In genomic region chr11:95147364-95147905, GRCh38 we compare ENCODE assay signal across 9 cellular contexts. TPM values are rescaled to one million over a fixed set of nuclear protein-coding genes. Genes with fewer than 3 reads are reported as not detected.
DNase-seq lines count a peak whose midpoint lies in the region; ATAC-seq, FAIRE-seq and TF ChIP-seq lines count a peak whose summit lies in the region.
"Had no signal": no experiment of that assay in that cellular context is flagged by ENCODE, and none has a peak within 500 bp of the region (broad histone marks: within the 10 kb centered on the region; RNA-seq: fewer than 3 reads in every experiment).

No MANE protein-coding gene starts in this region.

- peak; percentile 83 for DNase-seq in 8988T
- peak; percentile 59 for DNase-seq in HS-27A (ENCODE audit: low read depth)
- peak; percentile 99 for DNase-seq in amniotic epithelial cell (ENCODE audit: low read depth)
- peak; percentile 66 for DNase-seq in keratinocyte (ENCODE audit: low read depth, low spot score)
- no peak for DNase-seq in left colon
- no peak for DNase-seq in lower lobe of right lung
- DNase-seq in NCI-H748 (lab: John Stamatoyannopoulos, UW; ENCODE audit: unreplicated experiment), result no peak
- no peak for DNase-seq in CD4-positive, alpha-beta T cell
- DNase-seq: DMS153 had no signal

- H3K36me3 Mint-ChIP-seq in CD4-positive, alpha-beta T cell (ENCODE audit: low read depth), result no peaks in the 10 kb centered on the region

- H3K4me1 ChIP-seq in keratinocyte (ENCODE audit: control insufficient read depth, extremely low read depth, insufficient read depth, low read length), result peaks cover 51% of the 10 kb centered on the region
- H3K4me1 ChIP-seq in lower lobe of right lung, result peaks cover 32% of the 10 kb centered on the region

- peak; percentile 97 for FAIRE-seq in keratinocyte (lab: Jason Lieb, UNC)

- H3K79me2 ChIP-seq in keratinocyte (ENCODE audit: control insufficient read depth, insufficient read depth, low read length), result no peaks in the 10 kb centered on the region

- no peaks in the 10 kb centered on the region for H4K20me1 ChIP-seq in keratinocyte (ENCODE audit: control insufficient read depth, extremely low read depth, insufficient read depth, low read length)

- peak overlapping the region; percentile 55 for H3K4me2 ChIP-seq in keratinocyte (ENCODE audit: control insufficient read depth, extremely low read depth, insufficient read depth, low read depth, low read length)

- no peaks in the 10 kb centered on the region for H3K27me3 ChIP-seq in keratinocyte (ENCODE audit: control insufficient read depth, extremely low read depth, insufficient read depth, low read length)
- H3K27me3 ChIP-seq in lower lobe of right lung (ENCODE audit: low read depth), result no peaks in the 10 kb centered on the region
- no peaks in the 10 kb centered on the region for H3K27me3 ChIP-seq in CD4-positive, alpha-beta T cell (ENCODE audit: control insufficient read depth, insufficient read depth, low read length)

- intact Hi-C loops in left colon (cut with DNase I, micrococcal nuclease), result loop anchor here in 1 of 2 donors (10.0 kb wide), 1 partner anchor 173 kb away; the partner anchor contains the start of genes CWC15 and KDM4D
- intact Hi-C loops in lower lobe of right lung (cut with DNase I), result no loop called here
- intact Hi-C loops in CD4-positive, alpha-beta T cell (cut with DNase I, micrococcal nuclease), result loop anchor here in 1 of 2 experiments (10.0 kb wide), 1 partner anchor 353 kb away; no protein-coding TSS in a partner anchor

- H3K9ac ChIP-seq in keratinocyte (ENCODE audit: control insufficient read depth, extremely low read depth, insufficient read depth, low read length), result no peak overlapping the region

- peaks cover 13% of the 10 kb centered on the region for H3K4me1 Mint-ChIP-seq in CD4-positive, alpha-beta T cell (ENCODE audit: low read depth)

- TF ChIP-seq CTCF in keratinocyte (optimal IDR thresholded peaks at IDR 0.05 in 1 of 3, IDR thresholded peaks at IDR 0.05 in 1 of 3, conservative IDR thresholded peaks at IDR 0.05 in 1 of 3; ENCODE audit: extremely low read depth in 1 of 3, insufficient read depth in 2 of 3, low read length in 3 of 3), result no peak
- no peak for TF ChIP-seq CTCF in lower lobe of right lung (IDR thresholded peaks at IDR 0.05)
- no peak for TF ChIP-seq CTCF in CD4-positive, alpha-beta T cell (IDR thresholded peaks at IDR 0.05)

- ATAC-seq in left colon, result no peak
- no peak for ATAC-seq in lower lobe of right lung
- no peak for ATAC-seq in CD4-positive, alpha-beta T cell (ENCODE audit: poor library complexity)

- dilution Hi-C loops in keratinocyte (cut with MboI; ENCODE audit: extremely low pct_ligation_motif_present, low sequenced_read_pairs), result no loop called here

- no peaks in the 10 kb centered on the region for H3K9me1 ChIP-seq in keratinocyte (ENCODE audit: control insufficient read depth, extremely low read depth, insufficient read depth, low read length)

- POLR2A ChIA-PET in CD4-positive, alpha-beta T cell (lab: Charles Lee), result interaction anchor here (1.2 to 2.5 kb wide), 4 partner anchors 56 to 80 kb away, joined by 3 to 12 read pairs (median 6); partner anchors contain the start of genes ENDOD1 and SRSF8

- H3K36me3 ChIP-seq in keratinocyte (ENCODE audit: control insufficient read depth in 2 of 2, extremely low read depth in 1 of 2, insufficient read depth in 2 of 2, low read length in 2 of 2) (no peaks in the 10 kb centered on the region), lower lobe of right lung (no peaks in the 10 kb centered on the region)

- H3K27ac ChIP-seq in keratinocyte (ENCODE audit: control insufficient read depth, insufficient read depth, low read length) (peak overlapping the region; percentile 16), lower lobe of right lung (no peak overlapping the region)
- H3K27ac ChIP-seq in CD4-positive, alpha-beta T cell (ENCODE audit: low read depth, low read length), result no peak overlapping the region

- no peak overlapping the region for H3K4me3 Mint-ChIP-seq in CD4-positive, alpha-beta T cell

- H3K9me3 ChIP-seq in keratinocyte (ENCODE audit: control insufficient read depth, low read depth, low read length) (no peaks in the 10 kb centered on the region), lower lobe of right lung (no peaks in the 10 kb centered on the region)
- H3K9me3 ChIP-seq in CD4-positive, alpha-beta T cell (ENCODE audit: control insufficient read depth, low read length), result no peaks in the 10 kb centered on the region

- no peak overlapping the region for H3K4me3 ChIP-seq in keratinocyte (ENCODE audit: control insufficient read depth in 2 of 3, extremely low read depth in 1 of 3, insufficient read depth in 2 of 3, low read depth in 1 of 3, low read length in 3 of 3)
- H3K4me3 ChIP-seq in lower lobe of right lung, result no peak overlapping the region

- CTCF ChIA-PET in CD4-positive, alpha-beta T cell (lab: Charles Lee), result interaction anchor here (0.7 to 0.8 kb wide), 2 partner anchors 15 to 617 kb away, joined by 3 read pairs; no protein-coding TSS in a partner anchor

- peaks cover 37% of the 10 kb centered on the region for H3K27me3 Mint-ChIP-seq in CD4-positive, alpha-beta T cell

- no peak overlapping the region for H3K27ac Mint-ChIP-seq in CD4-positive, alpha-beta T cell

- no peak overlapping the region for H2AFZ ChIP-seq in keratinocyte (ENCODE audit: control insufficient read depth, low read length)

- no peaks in the 10 kb centered on the region for H3K9me3 Mint-ChIP-seq in CD4-positive, alpha-beta T cell

RNA-seq across cellular contexts. Expression of gene ENDOD1, which starts 57.8 kb away (rescaled TPM):
- polyA plus RNA-seq in keratinocyte, result 27.2 to 36.0 TPM (median 35.5 TPM) in 3 replicates
- polyA plus RNA-seq in keratinocyte (2011; ENCODE audit: low read depth), result 34.5 TPM
- 13.1 and 21.4 TPM in 2 replicates for polyA plus RNA-seq in keratinocyte (2011; cell fraction: cytosol; rRNA removed)
- polyA plus RNA-seq in keratinocyte (2011; cell fraction: nucleus; rRNA removed), result 44.5 and 53.7 TPM in 2 replicates
- 33.8 and 50.7 TPM in 2 replicates for polyA plus RNA-seq in keratinocyte (2012; ENCODE audit: low replicate concordance)
- 34.8 to 49.0 TPM (median 45.2 TPM) in 3 replicates for polyA minus RNA-seq in keratinocyte
- 31.7 TPM for polyA minus RNA-seq in keratinocyte (2011; cell fraction: cytosol; rRNA and poly(A)+ RNA removed)
- 59.9 and 88.3 TPM in 2 replicates for polyA minus RNA-seq in keratinocyte (2011; cell fraction: nucleus; rRNA and poly(A)+ RNA removed)
- 100 to 1,000 TPM in 1 of 2 donors, 10 to 100 TPM in 1; 98.9 to 108 TPM for total RNA-seq in left colon
- total RNA-seq in lower lobe of right lung, result 30.4 TPM
- total RNA-seq in CD4-positive, alpha-beta T cell, result 1 to 10 TPM; 3.8 to 4.4 TPM

Comparison
In these comparisons a context has a peak if more than half of its experiments do, and no peak if none do; other contexts are left out.
1. DNase-seq: peak in 8988T (single experiment), HS-27A (single experiment), amniotic epithelial cell (single experiment) and keratinocyte (single experiment); none in left colon (0 of 2), lower lobe of right lung (single experiment), NCI-H748 (single experiment) and CD4-positive, alpha-beta T cell (0 of 10).